ENCODE assay signal across 19 cellular contexts in the genomic region with DNA sequence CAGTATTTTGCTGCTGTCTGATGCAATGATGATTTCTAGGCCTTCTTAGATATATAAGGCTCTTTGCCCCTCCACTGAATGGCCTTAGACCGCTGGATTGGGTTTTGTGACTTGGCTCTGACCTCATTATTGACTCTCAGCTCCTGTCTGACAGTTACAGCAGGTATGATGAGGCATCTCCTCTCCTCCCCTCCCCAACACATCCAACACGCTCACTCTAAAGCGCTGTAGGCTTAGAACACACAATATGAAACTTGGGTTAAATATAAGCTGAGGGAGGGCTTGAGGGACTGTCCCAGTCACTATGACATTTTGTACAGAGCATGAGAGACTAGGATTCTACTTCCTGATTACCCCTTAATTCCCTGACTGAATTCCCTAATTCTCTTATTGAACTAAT. TPM values are rescaled to one million over a fixed set of nuclear protein-coding genes. Genes with fewer than 3 reads are reported as not detected.
DNase-seq lines count a peak whose midpoint lies in the region; ATAC-seq and TF ChIP-seq lines count a peak whose summit lies in the region.
"Had no signal": no experiment of that assay in that cellular context is flagged by ENCODE, and none has a peak within 500 bp of the region (broad histone marks: within the 10 kb centered on the region; RNA-seq: fewer than 3 reads in every experiment).

No MANE protein-coding gene starts in this region.

- peaks cover 10 to 30% of the 10 kb centered on the region in 2 donors for H3K27me3 Mint-ChIP-seq in natural killer cell treated with Interleukin-12 subunit alpha and Interleukin-12 subunit beta and Interleukin-15 and Interleukin-18, amount 100 ng/mL, for 72 hours

- H3K27ac Mint-ChIP-seq in natural killer cell treated with Interleukin-12 subunit alpha and Interleukin-12 subunit beta and Interleukin-15 and Interleukin-18, amount 100 ng/mL, for 72 hours, result no peak overlapping the region
- H3K27ac Mint-ChIP-seq: effector memory CD8-positive, alpha-beta T cell had no signal

- H3K9ac ChIP-seq in OCI-LY3 (ENCODE audit: low read length) (peak overlapping the region; percentile 16; the same call in 1 of the 2 replicates), SK-N-SH (no peak overlapping the region)
- H3K9ac ChIP-seq: BLaER1 had no signal

- peak; percentile 61 for ATAC-seq in GM19025 (IDR thresholded peaks at IDR 0.05; ENCODE audit: low read depth, unreplicated experiment)
- peak; percentile 70 for ATAC-seq in GM21576 (IDR thresholded peaks at IDR 0.05; ENCODE audit: unreplicated experiment)
- ATAC-seq in HG02981 (IDR thresholded peaks at IDR 0.05; ENCODE audit: unreplicated experiment), result peak; percentile 98
- no peak for ATAC-seq in left colon
- no peak for ATAC-seq in natural killer cell treated with Interleukin-12 subunit alpha and Interleukin-12 subunit beta and Interleukin-15 and Interleukin-18, amount 100 ng/mL, for 72 hours
- ATAC-seq: effector memory CD8-positive, alpha-beta T cell; K562 had no signal

- intact Hi-C loops in left colon (cut with DNase I, micrococcal nuclease) (no loop called here), stomach (cut with DNase I; ENCODE audit: low total_unique reads) (no loop called here)

- CTCF ChIA-PET in SK-N-SH (lab: Yijun Ruan, JAX), result interaction anchor here (1.0 to 1.7 kb wide), 4 partner anchors 17 to 27 kb away, joined by 3 to 10 read pairs (median 4); no protein-coding TSS in a partner anchor

- no peaks in the 10 kb centered on the region for H3K9me2 ChIP-seq in SK-N-SH

- peak overlapping the region; percentile 66 for H3K4me2 ChIP-seq in OCI-LY3 (ENCODE audit: low read length)
- no peak overlapping the region for H3K4me2 ChIP-seq in SK-N-SH
- H3K4me2 ChIP-seq: BLaER1, PC-9 had no signal

- DNase-seq in left colon, result no peak
- no peak for DNase-seq in natural killer cell treated with Interleukin-12 subunit alpha and Interleukin-12 subunit beta and Interleukin-15 and Interleukin-18, amount 100 ng/mL, for 72 hours (ENCODE audit: low spot score)
- no peak for DNase-seq in SK-N-SH
- no peak for DNase-seq in stomach
- DNase-seq: activated naive CD4-positive, alpha-beta T cell treated with anti-CD3 and anti-CD28 coated beads, Interleukin-2, amount 50 U/mL, for 16 hours; DMS79 treated with DMSO at 0.1 percent for 48 hours; effector memory CD8-positive, alpha-beta T cell; foreskin fibroblast; mesenchymal stem cell; NCI-H2227 treated with DMSO at 0.1 percent for 48 hours; PC-9 had no signal

- H3K4me3 ChIP-seq in OCI-LY3 (ENCODE audit: low read length) (peak overlapping the region; percentile 36), SK-N-SH (ENCODE audit: low read depth in 2 of 2, low read length in 1 of 2) (no peak overlapping the region), stomach (no peak overlapping the region)
- H3K4me3 ChIP-seq: BLaER1, K562, PC-9 had no signal

- H4K20me1 ChIP-seq in OCI-LY3 (ENCODE audit: insufficient read depth, low read length) (no peaks in the 10 kb centered on the region), SK-N-SH (ENCODE audit: insufficient read depth) (no peaks in the 10 kb centered on the region)
- H4K20me1 ChIP-seq: BLaER1 had no signal

- H3K36me3 ChIP-seq in OCI-LY3 (replicated peaks; ENCODE audit: low read depth, low read length) (no peaks in the 10 kb centered on the region), SK-N-SH (replicated peaks in 1 of 2; ENCODE audit: control insufficient read depth in 1 of 2, insufficient read depth in 2 of 2, low read length in 1 of 2) (no peaks in the 10 kb centered on the region), stomach (peaks cover 0 to 3% (median 0%) of the 10 kb centered on the region in 4 donors)
- H3K36me3 ChIP-seq: BLaER1, neutrophil had no signal

- no peaks in the 10 kb centered on the region for H3K9me3 ChIP-seq in OCI-LY3 (ENCODE audit: insufficient read depth, low read length)
- no peaks in the 10 kb centered on the region for H3K9me3 ChIP-seq in SK-N-SH
- H3K9me3 ChIP-seq in stomach, result no peaks in the 10 kb centered on the region
- H3K9me3 ChIP-seq: BLaER1, neutrophil had no signal

- WGBS in SK-N-SH (ENCODE audit: low lambda C conversion rate), result 74% methylated on average over 3 of the region's 3 CpGs
- WGBS in stomach, 5 donors, result 80 to 87% (median 82%) methylated on average over 3 of the region's 3 CpGs

- H3F3A ChIP-seq in SK-N-SH (replicated peaks; ENCODE audit: insufficient read depth), result no peaks in the 10 kb centered on the region

- no peak for TF ChIP-seq POLR2A in stomach (IDR thresholded peaks at IDR 0.05)

- H3K4me1 ChIP-seq in OCI-LY3 (ENCODE audit: low read length) (peaks cover 23% of the 10 kb centered on the region), SK-N-SH (ENCODE audit: control insufficient read depth in 1 of 2, insufficient read depth in 2 of 2, low read depth in 1 of 2, low read length in 1 of 2) (peaks cover 0 to 3% of the 10 kb centered on the region in 2 experiments; a peak in 2 of 4 replicates), stomach (no peaks in the 10 kb centered on the region)
- H3K4me1 ChIP-seq: BLaER1 had no signal

- no peak for TF ChIP-seq RAD21 in SK-N-SH (IDR thresholded peaks at IDR 0.05; ENCODE audit: low read length)

- no peaks in the 10 kb centered on the region for H3K36me3 Mint-ChIP-seq in natural killer cell treated with Interleukin-12 subunit alpha and Interleukin-12 subunit beta and Interleukin-15 and Interleukin-18, amount 100 ng/mL, for 72 hours

- H3K4me1 Mint-ChIP-seq in natural killer cell treated with Interleukin-12 subunit alpha and Interleukin-12 subunit beta and Interleukin-15 and Interleukin-18, amount 100 ng/mL, for 72 hours (ENCODE audit: low read depth in 2 of 2), result no peaks in the 10 kb centered on the region

- H3K4me3 Mint-ChIP-seq in natural killer cell treated with Interleukin-12 subunit alpha and Interleukin-12 subunit beta and Interleukin-15 and Interleukin-18, amount 100 ng/mL, for 72 hours, result no peak overlapping the region
- H3K4me3 Mint-ChIP-seq: effector memory CD8-positive, alpha-beta T cell had no signal

- TF ChIP-seq CTCF in OCI-LY3 (IDR thresholded peaks at IDR 0.05; ENCODE audit: low read depth, low read length) (no peak), SK-N-SH (IDR thresholded peaks at IDR 0.05) (no peak), stomach (IDR thresholded peaks at IDR 0.05) (no peak)

- no peaks in the 10 kb centered on the region for H3K79me2 ChIP-seq in OCI-LY3 (ENCODE audit: low read length)
- H3K79me2 ChIP-seq in SK-N-SH (ENCODE audit: insufficient read depth), result no peaks in the 10 kb centered on the region

- H3K27me3 ChIP-seq in OCI-LY3 (ENCODE audit: low read depth, low read length), result no peaks in the 10 kb centered on the region
- H3K27me3 ChIP-seq in SK-N-SH (ENCODE audit: insufficient read depth), result no peaks in the 10 kb centered on the region
- no peaks in the 10 kb centered on the region for H3K27me3 ChIP-seq in stomach
- H3K27me3 ChIP-seq: BLaER1, neutrophil had no signal

- peak overlapping the region; percentile 29 for H2AFZ ChIP-seq in OCI-LY3 (ENCODE audit: low read depth, low read length)
- no peak overlapping the region for H2AFZ ChIP-seq in SK-N-SH (ENCODE audit: low read depth)
- H2AFZ ChIP-seq: PC-9 had no signal

- POLR2A ChIA-PET in SK-N-SH (lab: Yijun Ruan, JAX), result no interaction called here

- H3K27ac ChIP-seq in OCI-LY3 (ENCODE audit: low read length), result peak overlapping the region; percentile 24; the same call in 1 of the 2 replicates
- H3K27ac ChIP-seq in SK-N-SH (ENCODE audit: low read depth in 2 of 2, low read length in 1 of 2), result peak overlapping the region in 1 of 2 experiments; percentile 34; a peak in 1 of 4 replicates
- no peak overlapping the region for H3K27ac ChIP-seq in stomach
- H3K27ac ChIP-seq: BLaER1, neutrophil, PC-9 had no signal

- no peak for TF ChIP-seq EP300 in SK-N-SH (IDR thresholded peaks at IDR 0.05; ENCODE audit: borderline replicate concordance in 1 of 2, low read depth in 1 of 2, low read length in 1 of 2)
- TF ChIP-seq EP300 in stomach (IDR thresholded peaks at IDR 0.05), result no peak

- H3K9me3 Mint-ChIP-seq in natural killer cell treated with Interleukin-12 subunit alpha and Interleukin-12 subunit beta and Interleukin-15 and Interleukin-18, amount 100 ng/mL, for 72 hours, result no peaks in the 10 kb centered on the region

TF ChIP-seq in SK-N-SH, 30 proteins besides CTCF, POLR2A, EP300 and RAD21:
- TF ChIP-seq POLR2AphosphoS5 (IDR thresholded peaks at IDR 0.05; ENCODE audit: low read depth, low read length) (no peak), FOSL2 (IDR thresholded peaks at IDR 0.05; ENCODE audit: borderline replicate concordance, low read depth) (no peak)
TF ChIP-seq in SK-N-SH: peak in this region for 0.

RNA-seq across cellular contexts. Expression of gene CER1, which starts 18.8 kb away (rescaled TPM):
- total RNA-seq in left colon, result not detected
- not detected for total RNA-seq in natural killer cell treated with Interleukin-12 subunit alpha and Interleukin-12 subunit beta and Interleukin-15 and Interleukin-18, amount 100 ng/mL, for 72 hours
- polyA plus RNA-seq in SK-N-SH (2012; rRNA removed), result not detected in 2 replicates
- not detected in 2 replicates for polyA plus RNA-seq in SK-N-SH (2012; cell fraction: cytosol; rRNA removed)
- polyA plus RNA-seq in SK-N-SH (2012; cell fraction: nucleus; rRNA removed), result not detected in 2 replicates
- total RNA-seq in stomach, result not detected
- polyA plus RNA-seq in stomach, result not detected
- total RNA-seq: bronchial epithelial cell, K562, PC-9 had no signal
- polyA plus RNA-seq: K562 had no signal

RNA-seq across cellular contexts. Expression of gene ZDHHC21, which starts 48.1 kb away (rescaled TPM):
- total RNA-seq in left colon (10 to 100 TPM; 16.2 to 19.4 TPM), stomach (10 to 100 TPM in 2 of 5 donors, 1 to 10 TPM in 3; 4.1 to 33.4 (median 7.0) TPM)
- 10 to 100 TPM; 12.0 to 12.8 TPM for total RNA-seq in natural killer cell treated with Interleukin-12 subunit alpha and Interleukin-12 subunit beta and Interleukin-15 and Interleukin-18, amount 100 ng/mL, for 72 hours
- polyA plus RNA-seq in SK-N-SH (2012; rRNA removed) (2.9 and 4.3 TPM in 2 replicates), stomach (1 to 10 TPM; 1.2 to 3.3 (median 1.9) TPM)
- polyA plus RNA-seq in SK-N-SH (2012; cell fraction: cytosol; rRNA removed), result 3.3 and 4.0 TPM in 2 replicates
- 8.0 and 12.5 TPM in 2 replicates for polyA plus RNA-seq in SK-N-SH (2012; cell fraction: nucleus; rRNA removed)

Comparison
In these comparisons a context has a peak if more than half of its experiments do, and no peak if none do; other contexts are left out.
1. ATAC-seq: peak in GM19025 (single experiment), GM21576 (single experiment) and HG02981 (single experiment); none in left colon (single experiment) and natural killer cell treated with Interleukin-12 subunit alpha and Interleukin-12 subunit beta and Interleukin-15 and Interleukin-18, amount 100 ng/mL, for 72 hours (0 of 2).